Comparison of ENCODE assay signal across 8 cellular contexts in the genomic region with DNA sequence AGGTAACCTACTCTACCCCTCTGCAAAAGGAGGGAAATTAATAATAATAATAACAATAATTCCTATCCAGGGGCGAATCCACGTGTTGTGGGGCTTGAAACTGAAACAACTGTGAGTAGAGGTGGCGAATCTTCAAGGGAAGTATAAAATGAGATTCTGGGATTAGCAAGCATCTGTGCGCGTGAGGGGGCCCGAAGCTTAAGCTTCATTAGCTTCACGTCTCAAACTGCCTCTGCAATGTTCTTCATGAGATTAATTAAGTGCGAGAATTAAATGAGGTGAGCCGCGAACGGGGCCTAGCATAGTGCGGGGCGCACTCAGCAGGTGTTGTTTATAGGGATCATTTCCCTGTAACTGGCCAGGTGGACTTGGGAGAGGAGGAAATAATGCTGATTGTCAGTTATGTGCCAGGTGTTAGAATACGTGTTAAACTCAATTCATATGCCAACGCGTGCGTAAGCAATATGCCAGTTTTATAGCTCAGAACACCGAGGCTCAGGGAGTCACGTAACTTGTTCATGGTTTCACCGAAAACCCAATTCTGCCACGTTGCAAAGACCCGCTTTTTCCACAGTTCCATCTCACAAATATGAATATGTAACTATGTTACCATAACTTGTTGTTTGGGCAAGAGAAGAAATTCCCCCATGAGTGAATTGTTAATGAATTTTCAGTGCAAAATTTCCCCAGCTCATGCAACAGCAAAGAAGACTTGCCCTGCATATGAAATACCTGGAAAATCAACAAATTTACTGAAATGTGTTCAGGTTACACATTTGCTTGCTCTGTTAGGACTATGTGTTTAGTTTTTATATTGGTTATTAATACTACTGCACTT. TPM values are rescaled to one million over a fixed set of nuclear protein-coding genes. Genes with fewer than 3 reads are reported as not detected.
A peak's percentile ranks its signal among the peaks of the same experiment; 100 is the strongest.
DNase-seq lines count a peak whose midpoint lies in the region; ATAC-seq and TF ChIP-seq lines count a peak whose summit lies in the region.

No MANE protein-coding gene starts in this region.

- H3K4me1 ChIP-seq in CD4-positive, CD25-positive, alpha-beta regulatory T cell (ENCODE audit: control insufficient read depth, insufficient read depth, low read length, poor library complexity, severe bottlenecking) = peaks cover 16% of the 10 kb centered on the region
- peaks cover 12% of the 10 kb centered on the region for H3K4me1 ChIP-seq in SJSA1 (replicated peaks)
- no peaks in the 10 kb centered on the region for H3K4me1 ChIP-seq in parathyroid adenoma

- ATAC-seq in CD4-positive, CD25-positive, alpha-beta regulatory T cell (ENCODE audit: low read depth in 2 of 2) = no peak
- peak; percentile 1 for ATAC-seq in GM21528 (IDR thresholded peaks at IDR 0.05; ENCODE audit: low FRiP score, unreplicated experiment)
- no peak for ATAC-seq in left lobe of liver

- peak overlapping the region; percentile 99 for H2AFZ ChIP-seq in parathyroid adenoma

- no peaks in the 10 kb centered on the region for H3K79me2 ChIP-seq in parathyroid adenoma

- no peaks in the 10 kb centered on the region for H3K36me3 ChIP-seq in CD4-positive, CD25-positive, alpha-beta regulatory T cell (ENCODE audit: control insufficient read depth, insufficient read depth, low read length)
- H3K36me3 ChIP-seq in SJSA1 = no peaks in the 10 kb centered on the region
- H3K36me3 ChIP-seq in parathyroid adenoma (ENCODE audit: control insufficient read depth, insufficient read depth, low read length) = no peaks in the 10 kb centered on the region

- TF ChIP-seq CTCF in epithelial cell of proximal tubule (conservative IDR thresholded peaks at IDR 0.05; ENCODE audit: low read depth, low read length) = no peak
- no peak for TF ChIP-seq CTCF in parathyroid adenoma (IDR thresholded peaks at IDR 0.05)

- peak overlapping the region; percentile 93 to 95 (median 94) for H3K27ac Mint-ChIP-seq in CD4-positive, CD25-positive, alpha-beta regulatory T cell

- DNase-seq in CD4-positive, CD25-positive, alpha-beta regulatory T cell = peak in 1 of 3 donors; percentile 22
- DNase-seq in SJSA1 (ENCODE audit: low read depth in 1 of 2, low spot score in 2 of 2) (no peak), epithelial cell of proximal tubule (ENCODE audit: low read depth) (no peak), GDM1 (lab: John Stamatoyannopoulos, UW) (no peak), left lobe of liver (ENCODE audit: low spot score) (no peak)
- no peak for DNase-seq in activated effector memory CD4-positive, alpha-beta T cell treated with anti-CD3 and anti-CD28 coated beads, Interleukin-2, amount 50 U/mL, for 16 hours

- H3K4me3 ChIP-seq in CD4-positive, CD25-positive, alpha-beta regulatory T cell (ENCODE audit: low read depth, low read length) = peak overlapping the region; percentile 74
- H3K4me3 ChIP-seq in SJSA1 = peak overlapping the region; percentile 48
- H3K4me3 ChIP-seq in epithelial cell of proximal tubule (ENCODE audit: low read depth, low read length) = peak overlapping the region; percentile 66
- peak overlapping the region; percentile 72 for H3K4me3 ChIP-seq in parathyroid adenoma (ENCODE audit: low read depth, low read length)

- H3K27ac ChIP-seq in CD4-positive, CD25-positive, alpha-beta regulatory T cell (ENCODE audit: insufficient read depth, low read length, poor library complexity, severe bottlenecking) = peak overlapping the region; percentile 83
- H3K27ac ChIP-seq in SJSA1 (no peak overlapping the region), parathyroid adenoma (no peak overlapping the region)

- H3K9ac ChIP-seq in parathyroid adenoma = no peak overlapping the region

- H3K4me3 Mint-ChIP-seq in CD4-positive, CD25-positive, alpha-beta regulatory T cell = peak overlapping the region; percentile 85 to 93 (median 89)

- peaks cover 5 to 37% (median 20%) of the 10 kb centered on the region in 4 donors for H3K4me1 Mint-ChIP-seq in CD4-positive, CD25-positive, alpha-beta regulatory T cell

- H3K27me3 ChIP-seq in CD4-positive, CD25-positive, alpha-beta regulatory T cell (ENCODE audit: control insufficient read depth, insufficient read depth, low read length) = peaks cover 2% of the 10 kb centered on the region
- H3K27me3 ChIP-seq in SJSA1 (replicated peaks) = peaks cover 55% of the 10 kb centered on the region
- H3K27me3 ChIP-seq in parathyroid adenoma (ENCODE audit: control insufficient read depth, insufficient read depth, low read length) = no peaks in the 10 kb centered on the region

- peak overlapping the region; percentile 95 for H3K4me2 ChIP-seq in parathyroid adenoma (ENCODE audit: low read length)

- no peaks in the 10 kb centered on the region for H3K36me3 Mint-ChIP-seq in CD4-positive, CD25-positive, alpha-beta regulatory T cell

- peaks cover 11% of the 10 kb centered on the region for H3K27me3 Mint-ChIP-seq in CD4-positive, CD25-positive, alpha-beta regulatory T cell

- H3K9me3 Mint-ChIP-seq in CD4-positive, CD25-positive, alpha-beta regulatory T cell = no peaks in the 10 kb centered on the region

- H3K9me3 ChIP-seq in CD4-positive, CD25-positive, alpha-beta regulatory T cell (ENCODE audit: control insufficient read depth in 2 of 2, low read length in 2 of 2) = no peaks in the 10 kb centered on the region
- H3K9me3 ChIP-seq in SJSA1 (replicated peaks) = no peaks in the 10 kb centered on the region
- no peaks in the 10 kb centered on the region for H3K9me3 ChIP-seq in parathyroid adenoma (ENCODE audit: control insufficient read depth, low read length)

RNA-seq across cellular contexts. Expression of gene SF3B5, which starts 30.3 kb away (rescaled TPM):
- total RNA-seq in CD4-positive, CD25-positive, alpha-beta regulatory T cell = 127 TPM
- polyA plus RNA-seq in CD4-positive, CD25-positive, alpha-beta regulatory T cell = 100 to 1,000 TPM; 440 to 448 (median 441) TPM
- 150 and 199 TPM in 2 replicates for total RNA-seq in SJSA1 (2014; rRNA removed; shearing (Covaris generic))
- total RNA-seq in epithelial cell of proximal tubule (200 and 280 TPM in 2 replicates), left lobe of liver (70.3 TPM)

RNA-seq across cellular contexts. Expression of gene PLAGL1, which starts 57.0 kb away (rescaled TPM):
- total RNA-seq in CD4-positive, CD25-positive, alpha-beta regulatory T cell = 2.8 TPM
- polyA plus RNA-seq in CD4-positive, CD25-positive, alpha-beta regulatory T cell = 1 to 10 TPM; 1.4 to 4.7 (median 2.6) TPM
- total RNA-seq in SJSA1 (2014; rRNA removed; shearing (Covaris generic)) = 3.4 and 7.2 TPM in 2 replicates
- 17.4 and 22.1 TPM in 2 replicates for total RNA-seq in epithelial cell of proximal tubule
- 1.2 TPM for total RNA-seq in left lobe of liver
